Comparison of ENCODE assay signal across 1 cellular context in the genomic region with DNA sequence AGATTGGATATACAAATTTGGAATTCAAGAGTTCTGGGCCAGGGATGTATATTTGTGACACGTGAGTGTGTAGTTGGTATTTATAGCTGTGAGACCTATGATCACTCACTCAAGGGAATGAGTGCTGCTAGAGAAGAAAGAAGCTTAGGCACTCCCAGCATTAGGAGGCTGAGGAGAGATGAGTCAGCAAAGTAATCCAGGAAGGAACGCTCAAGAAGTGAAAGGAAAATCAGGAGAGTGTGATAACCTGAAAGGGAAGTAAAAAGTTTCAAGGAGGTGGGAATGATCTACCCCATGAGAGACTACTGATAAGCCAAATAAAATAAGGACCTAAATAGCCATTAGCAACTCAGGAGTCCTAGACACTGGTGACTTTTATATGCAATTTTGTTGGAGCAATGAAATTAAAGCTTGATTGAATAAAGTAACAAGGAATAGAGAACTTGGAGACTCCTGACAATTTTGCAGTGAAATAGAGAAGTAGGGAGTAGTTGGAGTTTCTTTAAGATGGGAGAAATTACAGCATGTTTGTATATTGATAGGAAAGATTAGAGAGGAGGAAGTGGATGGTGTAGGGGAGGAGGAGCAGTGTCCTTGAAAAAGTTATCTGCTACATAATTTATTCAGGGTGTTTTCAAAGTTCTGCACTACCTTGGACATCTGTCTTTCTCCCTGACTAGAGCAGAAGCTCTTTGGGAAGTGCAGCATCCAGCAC.
TF ChIP-seq lines count a peak whose summit lies in the region.

No MANE protein-coding gene starts in this region.

TF ChIP-seq in K562, 482 proteins besides CTCF, POLR2A, EP300 and RAD21 (continued from another document):
- TF ChIP-seq, protein P1, sequence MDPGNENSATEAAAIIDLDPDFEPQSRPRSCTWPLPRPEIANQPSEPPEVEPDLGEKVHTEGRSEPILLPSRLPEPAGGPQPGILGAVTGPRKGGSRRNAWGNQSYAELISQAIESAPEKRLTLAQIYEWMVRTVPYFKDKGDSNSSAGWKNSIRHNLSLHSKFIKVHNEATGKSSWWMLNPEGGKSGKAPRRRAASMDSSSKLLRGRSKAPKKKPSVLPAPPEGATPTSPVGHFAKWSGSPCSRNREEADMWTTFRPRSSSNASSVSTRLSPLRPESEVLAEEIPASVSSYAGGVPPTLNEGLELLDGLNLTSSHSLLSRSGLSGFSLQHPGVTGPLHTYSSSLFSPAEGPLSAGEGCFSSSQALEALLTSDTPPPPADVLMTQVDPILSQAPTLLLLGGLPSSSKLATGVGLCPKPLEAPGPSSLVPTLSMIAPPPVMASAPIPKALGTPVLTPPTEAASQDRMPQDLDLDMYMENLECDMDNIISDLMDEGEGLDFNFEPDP (CRISPR knock-in tag; IDR thresholded peaks at IDR 0.05): no peak
- TF ChIP-seq NFE2L1 (tag; IDR thresholded peaks at IDR 0.05; ENCODE audit: borderline replicate concordance, low read depth) (peak; percentile 65; the same call in 1 of the 2 replicates), ZKSCAN1 (IDR thresholded peaks at IDR 0.05; ENCODE audit: low read depth, low read length) (no peak), ZZZ3 (IDR thresholded peaks at IDR 0.05) (no peak), SPI1 (IDR thresholded peaks at IDR 0.05; ENCODE audit: borderline replicate concordance, low read depth, low read length) (peak; percentile 77), GATA2 (CRISPR knock-in tag; IDR thresholded peaks at IDR 0.05) (peak; percentile 35; the same call in 1 of the 2 replicates), SMARCA5 (IDR thresholded peaks at IDR 0.05) (no peak), ZNF316 (IDR thresholded peaks at IDR 0.05) (peak; percentile 94), BACH1 (tag; IDR thresholded peaks at IDR 0.05) (peak; percentile 32; the same call in 1 of the 2 replicates), ARID1B (IDR thresholded peaks at IDR 0.05) (peak; percentile 55), FOXA3 (CRISPR knock-in tag; conservative IDR thresholded peaks at IDR 0.05 in 1 of 2, IDR thresholded peaks at IDR 0.05 in 1 of 2) (peak in 1 of 2 experiments; percentile 92; a peak in 2 of 4 replicates), CREBBP (IDR thresholded peaks at IDR 0.05; ENCODE audit: low read depth, low read length) (no peak), NR3C1 (CRISPR knock-in tag; IDR thresholded peaks at IDR 0.05) (no peak), CHD4 (IDR thresholded peaks at IDR 0.05; ENCODE audit: insufficient read depth, insufficient replicate concordance, low read depth, low read length, poor library complexity, severe bottlenecking) (no peak), JUND (IDR thresholded peaks at IDR 0.05; ENCODE audit: borderline replicate concordance, low read depth, low read length) (peak; percentile 45; the same call in 1 of the 2 replicates), JUND (tag; IDR thresholded peaks at IDR 0.05; ENCODE audit: borderline replicate concordance, low read depth, low read length) (peak; percentile 41; the same call in 1 of the 3 replicates), TAF1 (IDR thresholded peaks at IDR 0.05; ENCODE audit: control insufficient read depth, extremely low read depth, insufficient read depth, low read length, severe bottlenecking) (no peak)
- TF ChIP-seq, protein P2, sequence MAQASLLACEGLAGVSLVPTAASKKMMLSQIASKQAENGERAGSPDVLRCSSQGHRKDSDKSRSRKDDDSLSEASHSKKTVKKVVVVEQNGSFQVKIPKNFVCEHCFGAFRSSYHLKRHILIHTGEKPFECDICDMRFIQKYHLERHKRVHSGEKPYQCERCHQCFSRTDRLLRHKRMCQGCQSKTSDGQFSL (CRISPR knock-in tag; IDR thresholded peaks at IDR 0.05): no peak
- TF ChIP-seq, protein P2 (tag; IDR thresholded peaks at IDR 0.05): no peak
- TF ChIP-seq, protein P3, sequence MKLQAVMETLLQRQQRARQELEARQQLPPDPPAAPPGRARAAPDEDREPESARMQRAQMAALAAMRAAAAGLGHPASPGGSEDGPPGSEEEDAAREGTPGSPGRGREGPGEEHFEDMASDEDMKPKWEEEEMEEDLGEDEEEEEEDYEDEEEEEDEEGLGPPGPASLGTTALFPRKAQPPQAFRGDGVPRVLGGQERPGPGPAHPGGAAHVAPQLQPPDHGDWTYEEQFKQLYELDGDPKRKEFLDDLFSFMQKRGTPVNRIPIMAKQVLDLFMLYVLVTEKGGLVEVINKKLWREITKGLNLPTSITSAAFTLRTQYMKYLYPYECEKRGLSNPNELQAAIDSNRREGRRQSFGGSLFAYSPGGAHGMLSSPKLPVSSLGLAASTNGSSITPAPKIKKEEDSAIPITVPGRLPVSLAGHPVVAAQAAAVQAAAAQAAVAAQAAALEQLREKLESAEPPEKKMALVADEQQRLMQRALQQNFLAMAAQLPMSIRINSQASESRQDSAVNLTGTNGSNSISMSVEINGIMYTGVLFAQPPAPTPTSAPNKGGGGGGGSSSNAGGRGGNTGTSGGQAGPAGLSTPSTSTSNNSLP (IDR thresholded peaks at IDR 0.05; ENCODE audit: borderline replicate concordance, low read depth, low read length): no peak
- TF ChIP-seq, protein P4, sequence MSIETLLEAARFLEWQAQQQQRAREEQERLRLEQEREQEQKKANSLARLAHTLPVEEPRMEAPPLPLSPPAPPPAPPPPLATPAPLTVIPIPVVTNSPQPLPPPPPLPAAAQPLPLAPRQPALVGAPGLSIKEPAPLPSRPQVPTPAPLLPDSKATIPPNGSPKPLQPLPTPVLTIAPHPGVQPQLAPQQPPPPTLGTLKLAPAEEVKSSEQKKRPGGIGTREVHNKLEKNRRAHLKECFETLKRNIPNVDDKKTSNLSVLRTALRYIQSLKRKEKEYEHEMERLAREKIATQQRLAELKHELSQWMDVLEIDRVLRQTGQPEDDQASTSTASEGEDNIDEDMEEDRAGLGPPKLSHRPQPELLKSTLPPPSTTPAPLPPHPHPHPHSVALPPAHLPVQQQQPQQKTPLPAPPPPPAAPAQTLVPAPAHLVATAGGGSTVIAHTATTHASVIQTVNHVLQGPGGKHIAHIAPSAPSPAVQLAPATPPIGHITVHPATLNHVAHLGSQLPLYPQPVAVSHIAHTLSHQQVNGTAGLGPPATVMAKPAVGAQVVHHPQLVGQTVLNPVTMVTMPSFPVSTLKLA (conservative IDR thresholded peaks at IDR 0.05): no peak
